11 cellular contexts compared by ENCODE assay signal in the genomic region with DNA sequence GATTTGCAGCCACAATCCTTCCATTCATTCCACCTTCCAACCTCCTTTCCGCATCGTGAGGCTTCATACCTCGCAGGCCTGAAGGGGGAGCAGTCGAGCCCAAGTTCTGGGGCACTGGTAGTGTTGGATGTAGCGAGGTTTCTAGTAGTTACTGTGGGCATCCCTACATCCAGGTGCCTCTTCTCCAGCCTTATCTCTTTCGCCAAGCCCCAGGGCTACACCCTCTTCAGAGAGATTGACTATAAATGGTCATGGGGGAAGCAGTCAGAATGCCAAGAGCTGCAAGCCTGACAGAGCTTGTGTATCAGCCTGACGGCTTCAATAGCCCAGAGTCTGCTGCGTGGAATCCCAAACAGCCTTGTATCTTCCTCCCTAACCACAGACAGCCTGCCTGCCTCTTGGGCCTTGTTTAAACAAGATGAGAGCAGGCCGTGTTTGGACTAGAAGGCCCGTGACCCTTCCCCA. TPM values are rescaled to one million over a fixed set of nuclear protein-coding genes. Genes with fewer than 3 reads are reported as not detected.
DNase-seq lines count a peak whose midpoint lies in the region; ATAC-seq and TF ChIP-seq lines count a peak whose summit lies in the region.
"Had no signal": no experiment of that assay in that cellular context is flagged by ENCODE, and none has a peak within 500 bp of the region (broad histone marks: within the 10 kb centered on the region; RNA-seq: fewer than 3 reads in every experiment).

No MANE protein-coding gene starts in this region.

- no peaks in the 10 kb centered on the region for H3K9me2 ChIP-seq in neural cell (ENCODE audit: insufficient read depth, low read length)

- TF ChIP-seq CTCF in endothelial cell (IDR thresholded peaks at IDR 0.05; ENCODE audit: unreplicated experiment) (peak; percentile 58), neural cell (IDR thresholded peaks at IDR 0.05; ENCODE audit: poor library complexity, severe bottlenecking) (peak; percentile 38)

- H3K4me2 ChIP-seq in neural cell (ENCODE audit: low read length): no peak overlapping the region

- H4K20me1 ChIP-seq in neural cell (ENCODE audit: insufficient read depth): no peaks in the 10 kb centered on the region

- H3K9me3 Mint-ChIP-seq in endothelial cell (ENCODE audit: unreplicated experiment): no peaks in the 10 kb centered on the region
- H3K9me3 Mint-ChIP-seq: activated B cell treated with CpG ODN at 0.5 μM for 24 hours had no signal

- no peak for ATAC-seq in GM21390 (IDR thresholded peaks at IDR 0.05; ENCODE audit: unreplicated experiment)
- ATAC-seq in GM19395 (IDR thresholded peaks at IDR 0.05; ENCODE audit: unreplicated experiment): no peak

- DNase-seq in NCI-H1105 (lab: John Stamatoyannopoulos, UW) (peak; percentile 6), NCI-H1105 treated with DMSO at 0.1 percent for 48 hours (lab: John Stamatoyannopoulos, UW) (no peak), NCI-H226 (peak; percentile 76), endothelial cell (ENCODE audit: low spot score) (peak; percentile 69), cerebellum (ENCODE audit: low spot score) (no peak)
- DNase-seq: activated B cell treated with CpG ODN at 0.5 μM for 24 hours had no signal

- no peak overlapping the region for H3K4me3 ChIP-seq in neural cell (ENCODE audit: low read length)

- H3K36me3 Mint-ChIP-seq in endothelial cell (ENCODE audit: low read depth, unreplicated experiment): no peaks in the 10 kb centered on the region

- no peak for TF ChIP-seq EP300 in neural cell (conservative IDR thresholded peaks at IDR 0.05; ENCODE audit: poor library complexity, severe bottlenecking)

- H3K79me2 ChIP-seq in neural cell (replicated peaks; ENCODE audit: insufficient read depth, low read length): no peaks in the 10 kb centered on the region
- H3K79me2 ChIP-seq: parathyroid adenoma had no signal

- peaks cover 42% of the 10 kb centered on the region for H3K4me1 Mint-ChIP-seq in endothelial cell (ENCODE audit: unreplicated experiment)
- H3K4me1 Mint-ChIP-seq: activated B cell treated with CpG ODN at 0.5 μM for 24 hours, B cell had no signal

- H3K27ac Mint-ChIP-seq in endothelial cell (ENCODE audit: unreplicated experiment): no peak overlapping the region
- H3K27ac Mint-ChIP-seq: activated B cell treated with CpG ODN at 0.5 μM for 24 hours, B cell had no signal

- H3K4me3 Mint-ChIP-seq in endothelial cell (ENCODE audit: unreplicated experiment): no peak overlapping the region
- H3K4me3 Mint-ChIP-seq: activated B cell treated with CpG ODN at 0.5 μM for 24 hours, B cell had no signal

- H3K27me3 Mint-ChIP-seq in endothelial cell (ENCODE audit: unreplicated experiment): no peaks in the 10 kb centered on the region
- H3K27me3 Mint-ChIP-seq: B cell had no signal

- TF ChIP-seq RAD21 in neural cell (conservative IDR thresholded peaks at IDR 0.05): no peak

- H3K36me3 ChIP-seq in neural cell (ENCODE audit: insufficient read depth, low read length): no peaks in the 10 kb centered on the region

- no peaks in the 10 kb centered on the region for H3F3A ChIP-seq in neural cell (ENCODE audit: insufficient read depth, low read length, poor library complexity, severe bottlenecking)

- H3K9me3 ChIP-seq in neural cell (ENCODE audit: low read length): no peaks in the 10 kb centered on the region

- no peak overlapping the region for H2AFZ ChIP-seq in neural cell (ENCODE audit: low read depth, low read length)
- H2AFZ ChIP-seq: parathyroid adenoma had no signal

- no peak overlapping the region for H3K27ac ChIP-seq in neural cell (ENCODE audit: low read length)
- H3K27ac ChIP-seq: parathyroid adenoma had no signal

- no peak overlapping the region for H3K9ac ChIP-seq in neural cell (ENCODE audit: low read length)
- H3K9ac ChIP-seq: parathyroid adenoma had no signal

- no peaks in the 10 kb centered on the region for H3K27me3 ChIP-seq in neural cell (ENCODE audit: insufficient read depth, low read depth, low read length)

TF ChIP-seq in neural cell, 6 proteins besides CTCF, POLR2A, EP300 and RAD21:
- TF ChIP-seq TAF1 (IDR thresholded peaks at IDR 0.05; ENCODE audit: low read depth) (no peak), POLR2AphosphoS5 (IDR thresholded peaks at IDR 0.05) (no peak), SMC3 (conservative IDR thresholded peaks at IDR 0.05; ENCODE audit: poor library complexity) (no peak), EZH2 (IDR thresholded peaks at IDR 0.05; ENCODE audit: borderline replicate concordance, insufficient read depth, low read length, poor library complexity, severe bottlenecking) (no peak), MXI1 (conservative IDR thresholded peaks at IDR 0.05; ENCODE audit: poor library complexity, severe bottlenecking) (no peak)
- TF ChIP-seq, protein P1, sequence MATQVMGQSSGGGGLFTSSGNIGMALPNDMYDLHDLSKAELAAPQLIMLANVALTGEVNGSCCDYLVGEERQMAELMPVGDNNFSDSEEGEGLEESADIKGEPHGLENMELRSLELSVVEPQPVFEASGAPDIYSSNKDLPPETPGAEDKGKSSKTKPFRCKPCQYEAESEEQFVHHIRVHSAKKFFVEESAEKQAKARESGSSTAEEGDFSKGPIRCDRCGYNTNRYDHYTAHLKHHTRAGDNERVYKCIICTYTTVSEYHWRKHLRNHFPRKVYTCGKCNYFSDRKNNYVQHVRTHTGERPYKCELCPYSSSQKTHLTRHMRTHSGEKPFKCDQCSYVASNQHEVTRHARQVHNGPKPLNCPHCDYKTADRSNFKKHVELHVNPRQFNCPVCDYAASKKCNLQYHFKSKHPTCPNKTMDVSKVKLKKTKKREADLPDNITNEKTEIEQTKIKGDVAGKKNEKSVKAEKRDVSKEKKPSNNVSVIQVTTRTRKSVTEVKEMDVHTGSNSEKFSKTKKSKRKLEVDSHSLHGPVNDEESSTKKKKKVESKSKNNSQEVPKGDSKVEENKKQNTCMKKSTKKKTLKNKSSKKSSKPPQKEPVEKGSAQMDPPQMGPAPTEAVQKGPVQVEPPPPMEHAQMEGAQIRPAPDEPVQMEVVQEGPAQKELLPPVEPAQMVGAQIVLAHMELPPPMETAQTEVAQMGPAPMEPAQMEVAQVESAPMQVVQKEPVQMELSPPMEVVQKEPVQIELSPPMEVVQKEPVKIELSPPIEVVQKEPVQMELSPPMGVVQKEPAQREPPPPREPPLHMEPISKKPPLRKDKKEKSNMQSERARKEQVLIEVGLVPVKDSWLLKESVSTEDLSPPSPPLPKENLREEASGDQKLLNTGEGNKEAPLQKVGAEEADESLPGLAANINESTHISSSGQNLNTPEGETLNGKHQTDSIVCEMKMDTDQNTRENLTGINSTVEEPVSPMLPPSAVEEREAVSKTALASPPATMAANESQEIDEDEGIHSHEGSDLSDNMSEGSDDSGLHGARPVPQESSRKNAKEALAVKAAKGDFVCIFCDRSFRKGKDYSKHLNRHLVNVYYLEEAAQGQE (IDR thresholded peaks at IDR 0.05; ENCODE audit: borderline replicate concordance): no peak

RNA-seq across cellular contexts. Expression of a gene that starts 28.9 kb away (rescaled TPM):
- total RNA-seq in endothelial cell (ENCODE audit: unreplicated experiment): 5.5 TPM
- 0.14 TPM in 1 of 2 replicates, not detected in the other for polyA plus RNA-seq in neural cell
- polyA minus RNA-seq in neural cell: 0.35 TPM in 1 of 2 replicates, not detected in the other
- 16.5 TPM for total RNA-seq in cerebellum
- total RNA-seq: activated B cell treated with CpG ODN at 0.5 μM for 24 hours, B cell had no signal

Comparison
In these comparisons a context has a peak if more than half of its experiments do, and no peak if none do; other contexts are left out.
1. DNase-seq: peak in NCI-H1105 (single experiment), NCI-H226 (single experiment) and endothelial cell (single experiment); none in NCI-H1105 treated with DMSO at 0.1 percent for 48 hours (single experiment) and cerebellum (single experiment).